9 cellular contexts compared by ENCODE assay signal in genomic region chr14:100417466-100417865, GRCh38.
DNase-seq lines count a peak whose midpoint lies in the region; ATAC-seq and FAIRE-seq lines count a peak whose summit lies in the region.
"Had no signal": no experiment of that assay in that cellular context is flagged by ENCODE, and none has a peak within 500 bp of the region (broad histone marks: within the 10 kb centered on the region; RNA-seq: fewer than 3 reads in every experiment).

No MANE protein-coding gene starts in this region.

- peak in 11 of 14 donors; percentile 22 to 93 (median 38) for DNase-seq in C1 segment of cervical spinal cord (lab: John Stamatoyannopoulos, UW)
- DNase-seq in NCI-H1694 treated with DMSO at 0.1 percent for 48 hours (lab: John Stamatoyannopoulos, UW): peak; percentile 98
- peak; percentile 75 to 76 for DNase-seq in T47D (ENCODE audit: low read depth in 1 of 2, low spot score in 1 of 2)
- peak; percentile 87 for DNase-seq in stromal cell of bone marrow (ENCODE audit: low read depth)
- no peak for DNase-seq in SKM-1 (lab: John Stamatoyannopoulos, UW; ENCODE audit: unreplicated experiment)
- DNase-seq: activated naive CD8-positive, alpha-beta T cell treated with anti-CD3 and anti-CD28 coated beads, Interleukin-2, amount 10 ng/mL, durations not matched to agents 7 days and 5 days had no signal

- ATAC-seq in HG02840 (IDR thresholded peaks at IDR 0.05; ENCODE audit: low FRiP score, unreplicated experiment) (no peak), GM21423 (IDR thresholded peaks at IDR 0.05; ENCODE audit: unreplicated experiment) (no peak)

- peak; percentile 88 for FAIRE-seq in islet of Langerhans (lab: Jason Lieb, UNC)

- in situ Hi-C loops in T47D (cut with HindIII; ENCODE audit: low pct_unique_long_range_greater_than_20kb, low sequenced_read_pairs): no loop called here
